1 cellular context compared by ENCODE assay signal in genomic region chr4:42497142-42497541, GRCh38.
TF ChIP-seq lines count a peak whose summit lies in the region.

No MANE protein-coding gene starts in this region.

TF ChIP-seq in GM23338, 12 proteins besides CTCF, POLR2A, EP300 and RAD21 (continued from another document):
- TF ChIP-seq REST (IDR thresholded peaks at IDR 0.05; ENCODE audit: unreplicated experiment), result no peak
